ENCODE assay signal across 8 cellular contexts in genomic region chr3:15427981-15428380, GRCh38. TPM values are rescaled to one million over a fixed set of nuclear protein-coding genes. Genes with fewer than 3 reads are reported as not detected.
DNase-seq lines count a peak whose midpoint lies in the region; ATAC-seq and TF ChIP-seq lines count a peak whose summit lies in the region.

No MANE protein-coding gene starts in this region.

- H3K4me1 ChIP-seq in mammary epithelial cell (ENCODE audit: insufficient read depth, low read length) (peaks cover 16% of the 10 kb centered on the region), lung (ENCODE audit: control insufficient read depth in 2 of 2, insufficient read depth in 2 of 2, low read length in 2 of 2) (peaks cover 0 to 24% of the 10 kb centered on the region in 2 donors), uterus (no peaks in the 10 kb centered on the region)

- H3K4me3 ChIP-seq in mammary epithelial cell (replicated peaks in 1 of 3; ENCODE audit: insufficient read depth in 1 of 3, low read depth in 2 of 3, low read length in 3 of 3) = peak overlapping the region; percentile 60 to 89 (median 77)
- H3K4me3 ChIP-seq in lung = peak overlapping the region; percentile 87
- H3K4me3 ChIP-seq in uterus = peak overlapping the region; percentile 79 to 88

- in situ Hi-C loops in mammary epithelial cell (cut with MboI; ENCODE audit: low sequenced_read_pairs in 2 of 2) = no loop called here

- peak overlapping the region; percentile 93 for H2AFZ ChIP-seq in mammary epithelial cell (ENCODE audit: low read depth, low read length)

- TF ChIP-seq POLR2A in uterus (IDR thresholded peaks at IDR 0.05) = no peak

- peak overlapping the region; percentile 94 for H3K4me2 ChIP-seq in mammary epithelial cell (ENCODE audit: insufficient read depth, low read depth, low read length)

- H3K79me2 ChIP-seq in mammary epithelial cell (ENCODE audit: insufficient read depth, low read length) = peaks cover 71% of the 10 kb centered on the region

- TF ChIP-seq CTCF in mammary epithelial cell (conservative IDR thresholded peaks at IDR 0.05 in 1 of 2, IDR thresholded peaks at IDR 0.05 in 1 of 2; ENCODE audit: extremely low read depth in 1 of 2, insufficient read depth in 1 of 2, low read depth in 1 of 2, low read length in 2 of 2) = no peak
- no peak for TF ChIP-seq CTCF in lung (IDR thresholded peaks at IDR 0.05; ENCODE audit: control extremely low read depth, extremely low read depth)
- no peak for TF ChIP-seq CTCF in uterus (IDR thresholded peaks at IDR 0.05)

- CTCF ChIA-PET in mammary epithelial cell (lab: Charles Lee; ENCODE audit: low non-redundant PET) = no interaction called here

- BruUV-seq in mammary epithelial cell (replicated peaks; lab: Mats Ljungman, UMichigan) = no TSS peak

- H4K20me1 ChIP-seq in mammary epithelial cell (ENCODE audit: insufficient read depth, low read length) = no peaks in the 10 kb centered on the region

- 0% methylated on average over 3 of the region's 11 CpGs for WGBS in mammary epithelial cell (ENCODE audit: low coverage, missing lambda C conversion rate)
- 0 to 1% methylated on average over 11 of the region's 11 CpGs for WGBS in lung, 2 donors

- H3K36me3 ChIP-seq in mammary epithelial cell (ENCODE audit: insufficient read depth, low read length) = peaks cover 19% of the 10 kb centered on the region
- H3K36me3 ChIP-seq in lung (ENCODE audit: control insufficient read depth in 2 of 2, insufficient read depth in 2 of 2, low read length in 2 of 2) = peaks cover 7 to 14% of the 10 kb centered on the region in 2 donors
- H3K36me3 ChIP-seq in uterus = no peaks in the 10 kb centered on the region

- dilution Hi-C loops in mammary epithelial cell (cut with HindIII; ENCODE audit: low sequenced_read_pairs) = no loop called here

- H3K27ac ChIP-seq in mammary epithelial cell (ENCODE audit: insufficient read depth, low read depth, low read length) = peak overlapping the region; percentile 87
- H3K27ac ChIP-seq in lung (ENCODE audit: low read depth in 1 of 2, low read length in 1 of 2) = peak overlapping the region; percentile 89 to 91
- peak overlapping the region; percentile 73 to 85 for H3K27ac ChIP-seq in uterus

- DNase-seq in Right ventricle myocardium superior (no peak), Right ventricle myocardium inferior (ENCODE audit: missing footprints) (no peak), mammary epithelial cell (no peak), lung (ENCODE audit: low spot score) (no peak), uterus (no peak), hepatic stellate cell (ENCODE audit: low spot score) (no peak), MV-4-11 (lab: John Stamatoyannopoulos, UW) (no peak)
- no peak for DNase-seq in stimulated activated CD8-positive, alpha-beta memory T cell treated with anti-CD3 and anti-CD28 coated beads, Interleukin-4, amount 100 ng/mL, for 48 hours

- ATAC-seq in Right ventricle myocardium superior (ENCODE audit: poor library complexity) (peak; percentile 13), Right ventricle myocardium inferior (no peak), lung (ENCODE audit: insufficient read depth, low FRiP score) (no peak)

- H3K27me3 ChIP-seq in mammary epithelial cell (ENCODE audit: insufficient read depth, low read length) (no peaks in the 10 kb centered on the region), lung (ENCODE audit: control insufficient read depth, insufficient read depth) (no peaks in the 10 kb centered on the region), uterus (no peaks in the 10 kb centered on the region)

- intact Hi-C loops in Right ventricle myocardium superior (cut with DNase I) = no loop called here
- intact Hi-C loops in Right ventricle myocardium inferior (cut with DNase I) = loop anchor here (2.0 kb wide), 1 partner anchor 129 kb away; no protein-coding TSS in a partner anchor
- intact Hi-C loops in mammary epithelial cell (cut with micrococcal nuclease) = loop anchor here (1.0 to 10.0 kb wide), 2 partner anchors 129 to 387 kb away; no protein-coding TSS in a partner anchor
- intact Hi-C loops in uterus (cut with DNase I; ENCODE audit: low total_unique reads) = no loop called here

- peak overlapping the region; percentile 91 for H3K9ac ChIP-seq in mammary epithelial cell (ENCODE audit: insufficient read depth, low read length)

- H3K9me3 ChIP-seq in mammary epithelial cell (replicated peaks; ENCODE audit: insufficient read depth, low read length) = no peaks in the 10 kb centered on the region
- H3K9me3 ChIP-seq in lung (ENCODE audit: control insufficient read depth in 2 of 2, insufficient read depth in 1 of 2, low read length in 1 of 2) = no peaks in the 10 kb centered on the region
- no peaks in the 10 kb centered on the region for H3K9me3 ChIP-seq in uterus

RNA-seq across cellular contexts. Expression of gene EAF1, which starts 0.6 kb away (rescaled TPM):
- total RNA-seq in Right ventricle myocardium superior (7.8 TPM), Right ventricle myocardium inferior (6.7 TPM), mammary epithelial cell (10 to 100 TPM; 23.4 to 40.3 TPM), lung (10 to 100 TPM; 16.2 to 25.3 TPM), uterus (10 to 100 TPM in 3 of 4 donors, 1 to 10 TPM in 1; 2.3 to 18.3 (median 15.6) TPM)
- polyA plus RNA-seq in mammary epithelial cell (10.9 TPM), lung (10 to 100 TPM in 1 of 2 donors, 1 to 10 TPM in 1; 5.5 to 17.7 TPM)
- 9.0 TPM for polyA minus RNA-seq in mammary epithelial cell

RNA-seq across cellular contexts. Expression of gene METTL6, which starts 0.6 kb away (rescaled TPM):
- 8.5 TPM for total RNA-seq in Right ventricle myocardium superior
- total RNA-seq in Right ventricle myocardium inferior = 6.8 TPM
- total RNA-seq in mammary epithelial cell = 10 to 100 TPM; 19.7 to 21.5 TPM
- 14.5 TPM for polyA plus RNA-seq in mammary epithelial cell
- polyA minus RNA-seq in mammary epithelial cell = 12.1 TPM
- total RNA-seq in lung = 10 to 100 TPM; 12.3 to 35.4 TPM
- 10 to 100 TPM in 1 of 2 donors, 1 to 10 TPM in 1; 8.6 to 14.0 TPM for polyA plus RNA-seq in lung
- total RNA-seq in uterus = 10 to 100 TPM in 3 of 4 donors, 1 to 10 TPM in 1; 2.0 to 61.7 (median 25.9) TPM

Comparison
In these comparisons a context has a peak if more than half of its experiments do, and no peak if none do; other contexts are left out.
1. intact Hi-C loops: an anchor here in Right ventricle myocardium inferior (2.0 kb wide) and mammary epithelial cell (1.0 to 10.0 kb wide); none called in Right ventricle myocardium superior and uterus.